Comparison of ENCODE assay signal across 16 cellular contexts in the genomic region with DNA sequence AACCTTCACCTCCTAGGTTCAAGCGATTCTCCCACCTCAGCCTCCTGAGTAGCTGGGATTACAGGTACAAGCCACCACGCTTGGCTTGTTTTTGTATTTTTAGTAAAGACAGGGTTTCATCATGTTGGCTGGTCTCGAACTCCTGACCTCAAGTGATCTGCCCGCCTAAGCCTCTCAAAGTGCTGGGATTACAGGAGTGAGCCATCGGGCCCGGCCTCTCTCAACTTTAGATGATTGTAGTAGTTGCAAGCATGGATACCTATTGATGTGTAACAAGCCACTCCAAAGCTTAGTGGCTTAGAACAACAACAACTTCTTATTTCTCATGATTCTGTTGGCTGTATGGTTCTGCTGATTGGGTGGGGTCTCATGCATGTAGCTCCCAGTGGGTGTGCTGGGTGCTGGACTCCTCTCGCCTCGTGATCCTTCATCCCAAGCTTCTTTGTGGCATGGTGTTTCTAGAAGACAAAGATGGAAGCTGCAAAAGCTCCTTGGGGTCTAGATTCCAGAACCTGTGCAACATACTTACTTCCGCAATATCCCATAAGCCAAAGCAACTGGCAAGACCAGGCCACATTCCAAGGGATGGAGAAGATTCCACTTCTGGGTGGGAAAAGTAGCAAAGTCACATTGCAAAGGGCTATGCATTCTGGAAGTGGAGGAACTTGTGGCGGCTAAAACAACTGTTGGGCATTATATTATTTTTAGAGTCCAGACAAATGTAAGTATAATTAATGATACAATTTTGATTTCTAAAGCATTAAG. TPM values are rescaled to one million over a fixed set of nuclear protein-coding genes. Genes with fewer than 3 reads are reported as not detected.
DNase-seq lines count a peak whose midpoint lies in the region; ATAC-seq, FAIRE-seq and TF ChIP-seq lines count a peak whose summit lies in the region.
"Had no signal": no experiment of that assay in that cellular context is flagged by ENCODE, and none has a peak within 500 bp of the region (broad histone marks: within the 10 kb centered on the region; RNA-seq: fewer than 3 reads in every experiment).

No MANE protein-coding gene starts in this region.

- no peak overlapping the region for H3K4me3 ChIP-seq in A549
- no peak overlapping the region for H3K4me3 ChIP-seq in WERI-Rb-1 (ENCODE audit: low read depth, low read length)
- no peak overlapping the region for H3K4me3 ChIP-seq in thyroid gland (replicated peaks in 1 of 3)
- H3K4me3 ChIP-seq in MG63 = no peak overlapping the region
- H3K4me3 ChIP-seq: BLaER1, HAP-1 had no signal

- TF ChIP-seq CTCF in A549 (IDR thresholded peaks at IDR 0.05) (no peak), WERI-Rb-1 (IDR thresholded peaks at IDR 0.05; ENCODE audit: low read depth, low read length) (no peak), thyroid gland (IDR thresholded peaks at IDR 0.05) (no peak)

- CTCF ChIA-PET in A549 (lab: Yijun Ruan, JAX) = interaction anchor here (0.9 to 2.9 kb wide), 4 partner anchors 8 to 208 kb away, joined by 3 to 17 read pairs (median 4); no protein-coding TSS in a partner anchor

- WGBS in A549 (ENCODE audit: missing lambda C conversion rate) = 96% methylated on average over 10 of the region's 10 CpGs
- WGBS in thyroid gland, 2 donors = 64 to 65% methylated on average over 10 of the region's 10 CpGs

- H3K4me1 ChIP-seq in A549 = peaks cover 42% of the 10 kb centered on the region
- peaks cover 12 to 22% of the 10 kb centered on the region in 2 donors for H3K4me1 ChIP-seq in thyroid gland
- H3K4me1 ChIP-seq: BLaER1 had no signal

- DNase-seq in A549 (ENCODE audit: low read depth in 1 of 2, low spot score in 1 of 2) (no peak), WERI-Rb-1 (peak; percentile 29), islet precursor cell (peak; percentile 34), thyroid gland (peak; percentile 56 to 67), cardiac septum (ENCODE audit: low spot score) (no peak), MG63 (no peak)
- DNase-seq: AML-193; CD8-positive, alpha-beta memory T cell; DMS53; GF-D8 had no signal

- ATAC-seq in A549 = no peak
- ATAC-seq in HG03039 (IDR thresholded peaks at IDR 0.05; ENCODE audit: unreplicated experiment) = no peak

- H3K36me3 ChIP-seq in WERI-Rb-1 = no peaks in the 10 kb centered on the region
- no peaks in the 10 kb centered on the region for H3K36me3 ChIP-seq in thyroid gland
- no peaks in the 10 kb centered on the region for H3K36me3 ChIP-seq in MG63
- H3K36me3 ChIP-seq: BLaER1, HAP-1 had no signal

- TF ChIP-seq EP300 in A549 (IDR thresholded peaks at IDR 0.05) = no peak

- H3K4me2 ChIP-seq in A549 = no peak overlapping the region
- H3K4me2 ChIP-seq: BLaER1 had no signal

- H3K27ac ChIP-seq in A549 (no peak overlapping the region), WERI-Rb-1 (no peak overlapping the region), thyroid gland (peak overlapping the region; percentile 51 to 56 (median 55))
- H3K27ac ChIP-seq: 22Rv1, BLaER1 had no signal

- peaks cover 3% of the 10 kb centered on the region; the same call in 2 of the 3 replicates for H3K9me3 ChIP-seq in A549
- no peaks in the 10 kb centered on the region for H3K9me3 ChIP-seq in WERI-Rb-1 (ENCODE audit: severe bottlenecking)
- no peaks in the 10 kb centered on the region for H3K9me3 ChIP-seq in thyroid gland
- H3K9me3 ChIP-seq in MG63 = no peaks in the 10 kb centered on the region
- H3K9me3 ChIP-seq: BLaER1, Caco-2, HAP-1 had no signal

- FAIRE-seq in A549 (lab: Jason Lieb, UNC) = peak; percentile 18
- FAIRE-seq: H1 had no signal

- TF ChIP-seq RAD21 in A549 (conservative IDR thresholded peaks at IDR 0.05 in 1 of 2, IDR thresholded peaks at IDR 0.05 in 1 of 2) = no peak

- POLR2A ChIA-PET in A549 (lab: Yijun Ruan, JAX) = no interaction called here

- intact Hi-C loops in thyroid gland (cut with DNase I) = no loop called here
- intact Hi-C loops in cardiac septum (cut with DNase I) = no loop called here

- H3K27me3 ChIP-seq in WERI-Rb-1 (ENCODE audit: insufficient read depth, low read depth, severe bottlenecking) = no peaks in the 10 kb centered on the region
- no peaks in the 10 kb centered on the region for H3K27me3 ChIP-seq in thyroid gland
- H3K27me3 ChIP-seq in MG63 = no peaks in the 10 kb centered on the region

- TF ChIP-seq POLR2A in A549 (IDR thresholded peaks at IDR 0.05; ENCODE audit: low read length) (no peak), thyroid gland (IDR thresholded peaks at IDR 0.05) (peak in 1 of 2 donors; percentile 7)

TF ChIP-seq in A549, 52 proteins besides CTCF, POLR2A, EP300 and RAD21:
- TF ChIP-seq HDAC2 (IDR thresholded peaks at IDR 0.05) (no peak), HOXB13 (CRISPR knock-in tag; IDR thresholded peaks at IDR 0.05; ENCODE audit: low read depth) (no peak), EHF (CRISPR knock-in tag; IDR thresholded peaks at IDR 0.05) (no peak), ZNF302 (CRISPR knock-in tag; IDR thresholded peaks at IDR 0.05) (no peak), NPAS2 (CRISPR knock-in tag; IDR thresholded peaks at IDR 0.05; ENCODE audit: borderline replicate concordance) (no peak), HOXA7 (CRISPR knock-in tag; IDR thresholded peaks at IDR 0.05) (no peak), KDM1A (IDR thresholded peaks at IDR 0.05; ENCODE audit: low read depth) (no peak), ZSCAN20 (CRISPR knock-in tag; IDR thresholded peaks at IDR 0.05) (no peak), CBX2 (IDR thresholded peaks at IDR 0.05; ENCODE audit: borderline replicate concordance, low read depth) (no peak), RNF2 (IDR thresholded peaks at IDR 0.05; ENCODE audit: borderline replicate concordance, low read depth) (no peak), JUNB (IDR thresholded peaks at IDR 0.05) (no peak), FOSB (CRISPR knock-in tag; IDR thresholded peaks at IDR 0.05) (no peak), HEYL (CRISPR knock-in tag; IDR thresholded peaks at IDR 0.05) (no peak), HOXB5 (CRISPR knock-in tag; IDR thresholded peaks at IDR 0.05) (no peak), CEBPB (IDR thresholded peaks at IDR 0.05) (no peak)
- TF ChIP-seq, protein P1, sequence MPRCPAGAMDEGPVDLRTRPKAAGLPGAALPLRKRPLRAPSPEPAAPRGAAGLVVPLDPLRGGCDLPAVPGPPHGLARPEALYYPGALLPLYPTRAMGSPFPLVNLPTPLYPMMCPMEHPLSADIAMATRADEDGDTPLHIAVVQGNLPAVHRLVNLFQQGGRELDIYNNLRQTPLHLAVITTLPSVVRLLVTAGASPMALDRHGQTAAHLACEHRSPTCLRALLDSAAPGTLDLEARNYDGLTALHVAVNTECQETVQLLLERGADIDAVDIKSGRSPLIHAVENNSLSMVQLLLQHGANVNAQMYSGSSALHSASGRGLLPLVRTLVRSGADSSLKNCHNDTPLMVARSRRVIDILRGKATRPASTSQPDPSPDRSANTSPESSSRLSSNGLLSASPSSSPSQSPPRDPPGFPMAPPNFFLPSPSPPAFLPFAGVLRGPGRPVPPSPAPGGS (IDR thresholded peaks at IDR 0.05) = no peak
- TF ChIP-seq, protein P2, sequence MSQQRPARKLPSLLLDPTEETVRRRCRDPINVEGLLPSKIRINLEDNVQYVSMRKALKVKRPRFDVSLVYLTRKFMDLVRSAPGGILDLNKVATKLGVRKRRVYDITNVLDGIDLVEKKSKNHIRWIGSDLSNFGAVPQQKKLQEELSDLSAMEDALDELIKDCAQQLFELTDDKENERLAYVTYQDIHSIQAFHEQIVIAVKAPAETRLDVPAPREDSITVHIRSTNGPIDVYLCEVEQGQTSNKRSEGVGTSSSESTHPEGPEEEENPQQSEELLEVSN (IDR thresholded peaks at IDR 0.05; ENCODE audit: borderline replicate concordance, low read depth) = no peak

RNA-seq across cellular contexts. Expression of gene SKIDA1, which starts 37.9 kb away (rescaled TPM):
- 0.87 and 1.0 TPM in 2 replicates for polyA plus RNA-seq in A549 (2011; rRNA removed)
- polyA plus RNA-seq in A549 (2012; cell fraction: cytosol; rRNA removed) = 0.54 and 0.60 TPM in 2 replicates
- polyA plus RNA-seq in A549 (2012; cell fraction: nucleus; rRNA removed) = 0.48 and 0.60 TPM in 2 replicates
- 3.5 to 4.2 TPM (median 4.1 TPM) in 3 replicates for polyA plus RNA-seq in A549 (2017; fragmentation: RNase III; extraction: RNeasy Plus Mini Kit Qiagen cat#74134 plus additional on column Dnase treatment)
- 1.2 and 1.4 TPM in 2 replicates for polyA minus RNA-seq in A549 (2011; rRNA and poly(A)+ RNA removed)
- 1 to 10 TPM; 3.1 to 9.9 (median 7.1) TPM for total RNA-seq in thyroid gland
- total RNA-seq in cardiac septum = 1.8 TPM
- 2.0 and 3.1 TPM in 2 replicates for total RNA-seq in MG63 (2014; rRNA removed; shearing (Covaris generic); ENCODE audit: low replicate concordance)

RNA-seq across cellular contexts. Expression of gene MLLT10, which starts 46.4 kb away (rescaled TPM):
- 54.1 and 55.5 TPM in 2 replicates for polyA plus RNA-seq in A549 (2011; rRNA removed)
- 28.8 and 31.8 TPM in 2 replicates for polyA plus RNA-seq in A549 (2012; cell fraction: cytosol; rRNA removed)
- 26.3 and 38.8 TPM in 2 replicates for polyA plus RNA-seq in A549 (2012; cell fraction: nucleus; rRNA removed)
- 35.3 to 41.7 TPM (median 38.9 TPM) in 3 replicates for polyA plus RNA-seq in A549 (2017; fragmentation: RNase III; extraction: RNeasy Plus Mini Kit Qiagen cat#74134 plus additional on column Dnase treatment)
- 65.1 and 116 TPM in 2 replicates for polyA minus RNA-seq in A549 (2011; rRNA and poly(A)+ RNA removed)
- 100 to 1,000 TPM in 1 of 4 donors, 10 to 100 TPM in 3; 46.3 to 109 (median 57.7) TPM for total RNA-seq in thyroid gland
- total RNA-seq in cardiac septum = 32.5 TPM
- total RNA-seq in MG63 (2014; rRNA removed; shearing (Covaris generic); ENCODE audit: low replicate concordance) = 15.2 and 22.5 TPM in 2 replicates

Comparison
In these comparisons a context has a peak if more than half of its experiments do, and no peak if none do; other contexts are left out.
1. DNase-seq: peak in WERI-Rb-1 (single experiment), islet precursor cell (single experiment) and thyroid gland (2 of 2); none in A549 (0 of 2), cardiac septum (single experiment) and MG63 (single experiment).
2. H3K27ac ChIP-seq: peak in thyroid gland (3 of 3); none in A549 (0 of 2) and WERI-Rb-1 (single experiment).